ENCODE assay signal across 27 cellular contexts in the genomic region with DNA sequence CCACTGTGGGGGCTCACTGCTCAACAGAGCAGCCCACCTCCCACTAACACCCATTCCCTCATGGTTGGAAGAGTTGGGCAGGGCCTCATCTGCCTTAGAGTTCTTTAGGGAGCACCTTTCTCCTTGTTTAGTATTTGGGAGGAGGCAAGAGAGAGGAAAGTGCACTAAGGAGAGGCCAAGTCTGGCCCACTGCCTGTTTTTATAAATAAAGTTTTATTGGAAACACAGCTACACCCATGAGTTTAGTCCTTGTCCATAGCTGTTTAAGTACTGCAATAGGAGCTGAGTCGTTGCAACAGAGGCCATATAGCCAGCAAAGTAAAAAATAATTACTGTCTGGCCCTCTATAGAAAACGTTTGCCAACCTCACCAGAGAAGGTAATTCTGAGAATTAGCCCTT.
DNase-seq lines count a peak whose midpoint lies in the region; ATAC-seq, FAIRE-seq and TF ChIP-seq lines count a peak whose summit lies in the region.
"Had no signal": no experiment of that assay in that cellular context is flagged by ENCODE, and none has a peak within 500 bp of the region (broad histone marks: within the 10 kb centered on the region; RNA-seq: fewer than 3 reads in every experiment).

No MANE protein-coding gene starts in this region.

- H3K27ac Mint-ChIP-seq in mesothelial cell of epicardium: peak overlapping the region; percentile 21
- H3K27ac Mint-ChIP-seq: CD14-positive monocyte; CD8-positive, alpha-beta memory T cell; GM23338; H9 had no signal

- H3K27me3 ChIP-seq in K562 (ENCODE audit: control insufficient read depth in 2 of 2, insufficient read depth in 2 of 2, low read length in 2 of 2): peaks cover 0 to 7% of the 10 kb centered on the region in 2 experiments; a peak in 1 of 5 replicates
- H3K27me3 ChIP-seq in sigmoid colon: no peaks in the 10 kb centered on the region
- no peaks in the 10 kb centered on the region for H3K27me3 ChIP-seq in testis
- H3K27me3 ChIP-seq: BE2C had no signal

- no peak for FAIRE-seq in K562 (lab: Jason Lieb, UNC)
- FAIRE-seq: G401.6, HTR-8/SVneo, RCC 7860 had no signal

- WGBS in K562 (ENCODE audit: insufficient coverage, low coverage, missing lambda C conversion rate): 0% methylated on average over 2 of the region's 2 CpGs
- 55 to 68% methylated on average over 2 of the region's 2 CpGs for WGBS in sigmoid colon, 2 donors
- WGBS in testis, 2 donors: 82 to 88% methylated on average over 2 of the region's 2 CpGs

- H3K4me3 ChIP-seq in K562 (no peak overlapping the region), sigmoid colon (no peak overlapping the region), foreskin fibroblast (ENCODE audit: low read depth in 1 of 2, low read length in 2 of 2) (no peak overlapping the region), testis (no peak overlapping the region)
- H3K4me3 ChIP-seq: GM23338 had no signal

- no peaks in the 10 kb centered on the region for H3K9me3 ChIP-seq in K562 (replicated peaks; ENCODE audit: control insufficient read depth, insufficient read depth, low read depth, low read length)
- H3K9me3 ChIP-seq in sigmoid colon: no peaks in the 10 kb centered on the region
- H3K9me3 ChIP-seq in testis: no peaks in the 10 kb centered on the region
- H3K9me3 ChIP-seq: SK-N-SH had no signal

- peak; percentile 22 for DNase-seq in NCI-H1694 (lab: John Stamatoyannopoulos, UW)
- DNase-seq in K562 (ENCODE audit: extremely low read depth in 1 of 4, low spot score in 3 of 4): no peak
- no peak for DNase-seq in mesothelial cell of epicardium (ENCODE audit: low spot score in 2 of 2, unreplicated experiment in 2 of 2)
- DNase-seq in sigmoid colon: no peak
- no peak for DNase-seq in foreskin fibroblast
- DNase-seq in testis: no peak
- DNase-seq in DMS53 treated with DMSO at 0.1 percent for 48 hours (lab: John Stamatoyannopoulos, UW; ENCODE audit: unreplicated experiment): no peak
- DNase-seq in NAMALWA (ENCODE audit: low spot score): no peak
- DNase-seq: BE2C; Calu3; CD8-positive, alpha-beta memory T cell; H9; MM.1S; NCI-H1048; NCI-H1417 treated with DMSO at 0.1 percent for 48 hours; NCI-H1930; NCI-H2107; NCI-H446; NCI-H774; SIG-M5 had no signal

- no peak overlapping the region for H3K4me2 ChIP-seq in K562 (ENCODE audit: insufficient read depth, low read length)
- H3K4me2 ChIP-seq: GM23338, KMS-11, SK-N-SH had no signal

- H3K36me3 Mint-ChIP-seq in mesothelial cell of epicardium: no peaks in the 10 kb centered on the region
- H3K36me3 Mint-ChIP-seq: CD14-positive monocyte; CD8-positive, alpha-beta memory T cell had no signal

- H3K79me2 ChIP-seq in K562 (ENCODE audit: control insufficient read depth, insufficient read depth, low read length): no peaks in the 10 kb centered on the region

- no peaks in the 10 kb centered on the region for H3K9me1 ChIP-seq in K562 (ENCODE audit: control insufficient read depth, insufficient read depth, low read length)

- no peak overlapping the region for H3K4me3 Mint-ChIP-seq in mesothelial cell of epicardium
- H3K4me3 Mint-ChIP-seq: CD14-positive monocyte; CD8-positive, alpha-beta memory T cell; GM23338; H9 had no signal

- peaks cover 0 to 3% of the 10 kb centered on the region in 2 experiments; a peak in 1 of 5 replicates for H3K4me1 ChIP-seq in K562 (replicated peaks in 1 of 2; ENCODE audit: control insufficient read depth in 2 of 2, insufficient read depth in 2 of 2, low read length in 2 of 2)
- peaks cover 0 to 40% (median 32%) of the 10 kb centered on the region in 4 donors for H3K4me1 ChIP-seq in sigmoid colon
- H3K4me1 ChIP-seq in testis: no peaks in the 10 kb centered on the region

- H3K4me1 Mint-ChIP-seq in mesothelial cell of epicardium: peaks cover 41% of the 10 kb centered on the region
- H3K4me1 Mint-ChIP-seq: CD14-positive monocyte; CD8-positive, alpha-beta memory T cell had no signal

- H3K36me3 ChIP-seq in K562 (ENCODE audit: control insufficient read depth, insufficient read depth, low read length) (no peaks in the 10 kb centered on the region), sigmoid colon (no peaks in the 10 kb centered on the region), testis (ENCODE audit: low read depth, missing control alignments) (no peaks in the 10 kb centered on the region)
- H3K36me3 ChIP-seq: BE2C had no signal

- POLR2A ChIA-PET in K562 (lab: Yijun Ruan, JAX): interaction anchor here (0.5 kb wide), 1 partner anchor 882 kb away, joined by 3 read pairs; no protein-coding TSS in a partner anchor

- TF ChIP-seq POLR2A in K562 (conservative IDR thresholded peaks at IDR 0.05) (no peak), sigmoid colon (IDR thresholded peaks at IDR 0.05) (no peak), testis (IDR thresholded peaks at IDR 0.05) (no peak)

- TF ChIP-seq EP300 in K562 (IDR thresholded peaks at IDR 0.05; ENCODE audit: low read length) (no peak), sigmoid colon (IDR thresholded peaks at IDR 0.05) (no peak)

- TF ChIP-seq CTCF in K562 (IDR thresholded peaks at IDR 0.05 in 2 of 3, conservative IDR thresholded peaks at IDR 0.05 in 1 of 3; ENCODE audit: insufficient read depth in 2 of 3, low read depth in 1 of 3, low read length in 3 of 3) (no peak), mesothelial cell of epicardium (IDR thresholded peaks at IDR 0.05; ENCODE audit: unreplicated experiment) (no peak), sigmoid colon (IDR thresholded peaks at IDR 0.05) (no peak), foreskin fibroblast (IDR thresholded peaks at IDR 0.05; ENCODE audit: low read depth, low read length) (no peak), testis (IDR thresholded peaks at IDR 0.05) (no peak)

- no peaks in the 10 kb centered on the region for H3K27me3 Mint-ChIP-seq in mesothelial cell of epicardium (ENCODE audit: low read depth)

- H3K9ac ChIP-seq in K562 (ENCODE audit: insufficient read depth in 1 of 2, low read depth in 2 of 2, low read length in 2 of 2): no peak overlapping the region
- H3K9ac ChIP-seq: KMS-11, SK-N-SH had no signal

- ATAC-seq in K562: no peak
- ATAC-seq: GM23338 had no signal

- H3K27ac ChIP-seq in K562 (ENCODE audit: extremely low read depth, low read depth, low read length): no peak overlapping the region
- H3K27ac ChIP-seq in sigmoid colon: peak overlapping the region in 3 of 4 donors; percentile 81 to 94 (median 94)
- H3K27ac ChIP-seq in testis: no peak overlapping the region
- H3K27ac ChIP-seq: KMS-11 had no signal

- no peaks in the 10 kb centered on the region for H4K20me1 ChIP-seq in K562 (replicated peaks; ENCODE audit: control insufficient read depth, insufficient read depth, low read length)

- TF ChIP-seq RAD21 in K562 (CRISPR knock-in tag; conservative IDR thresholded peaks at IDR 0.05 in 1 of 2, IDR thresholded peaks at IDR 0.05 in 1 of 2): no peak

- H3K9me3 Mint-ChIP-seq in mesothelial cell of epicardium: no peaks in the 10 kb centered on the region
- H3K9me3 Mint-ChIP-seq: GM23338 had no signal

- CTCF ChIA-PET in K562 (lab: Yijun Ruan, JAX; ENCODE audit: low intra/inter-chr PET ratio): no interaction called here

- in situ Hi-C loops in K562 (cut with MboI): loop anchor here (10.0 kb wide), 1 partner anchor 342 kb away; no protein-coding TSS in a partner anchor

- no TSS peak for BruUV-seq in K562 (replicated peaks; lab: Mats Ljungman, UMichigan)

- intact Hi-C loops in K562 (cut with micrococcal nuclease): no loop called here
- intact Hi-C loops in sigmoid colon (cut with DNase I): no loop called here
- intact Hi-C loops in testis (cut with DNase I; ENCODE audit: low total_unique reads): loop anchor here (5.0 kb wide), 1 partner anchor 169 kb away; no protein-coding TSS in a partner anchor

- no peak overlapping the region for H2AFZ ChIP-seq in K562 (ENCODE audit: low read depth, low read length)
- H2AFZ ChIP-seq: GM23338 had no signal

TF ChIP-seq in K562, 482 proteins besides CTCF, POLR2A, EP300 and RAD21 (continues in another document):
- no peak for TF ChIP-seq CC2D1A (IDR thresholded peaks at IDR 0.05)
- no peak for TF ChIP-seq MEF2A (IDR thresholded peaks at IDR 0.05; ENCODE audit: control insufficient read depth, low read depth, low read length)
- TF ChIP-seq PRPF4 (IDR thresholded peaks at IDR 0.05; ENCODE audit: insufficient read depth, low read depth, low read length, poor library complexity, severe bottlenecking): no peak
- no peak for TF ChIP-seq MTA2 (IDR thresholded peaks at IDR 0.05; ENCODE audit: low read depth)

Comparison
In these comparisons a context has a peak if more than half of its experiments do, and no peak if none do; other contexts are left out.
1. H3K27ac ChIP-seq: peak in sigmoid colon (3 of 4); none in K562 (single experiment) and testis (0 of 2).